3 cellular contexts compared by ENCODE assay signal in genomic region chr1:49544615-49545014, GRCh38.
"Had no signal": no experiment of that assay in that cellular context is flagged by ENCODE, and none has a peak within 500 bp of the region (broad histone marks: within the 10 kb centered on the region; RNA-seq: fewer than 3 reads in every experiment).

No MANE protein-coding gene starts in this region.

- ATAC-seq: GM12878 had no signal

- H3K4me3 ChIP-seq: GM12878 had no signal

- DNase-seq: GDM1, GF-D8 had no signal
